Comparison of ENCODE assay signal across 1 cellular context in genomic region chr2:136324966-136325365, GRCh38.
TF ChIP-seq lines count a peak whose summit lies in the region.

No MANE protein-coding gene starts in this region.

TF ChIP-seq in K562, 482 proteins besides CTCF, POLR2A, EP300 and RAD21 (continued from another document):
- TF ChIP-seq CHD7 (IDR thresholded peaks at IDR 0.05; ENCODE audit: low read depth, low read length) (no peak), ZMIZ1 (IDR thresholded peaks at IDR 0.05; ENCODE audit: low read depth in 2 of 2, low read length in 2 of 2) (no peak), DMBX1 (CRISPR knock-in tag; IDR thresholded peaks at IDR 0.05; ENCODE audit: borderline replicate concordance) (no peak), ESRRB (CRISPR knock-in tag; IDR thresholded peaks at IDR 0.05; ENCODE audit: borderline replicate concordance) (no peak), NR2C2 (CRISPR knock-in tag; IDR thresholded peaks at IDR 0.05) (no peak), NR2C2 (tag; IDR thresholded peaks at IDR 0.05) (peak; percentile 60; the same call in 1 of the 2 replicates), ZNF518B (CRISPR knock-in tag; IDR thresholded peaks at IDR 0.05) (no peak), CC2D1A (IDR thresholded peaks at IDR 0.05) (no peak)
